Comparison of ENCODE assay signal across 18 cellular contexts in genomic region chr5:89983206-89983605, GRCh38.
"Had no signal": no experiment of that assay in that cellular context is flagged by ENCODE, and none has a peak within 500 bp of the region (broad histone marks: within the 10 kb centered on the region; RNA-seq: fewer than 3 reads in every experiment).

No MANE protein-coding gene starts in this region.

- H3K4me1 ChIP-seq: right lobe of liver, spleen had no signal

- H3K4me3 ChIP-seq: hepatocyte, psoas muscle, right lobe of liver, spleen, tibial artery had no signal

- ATAC-seq: effector memory CD8-positive, alpha-beta T cell; left colon; naive thymus-derived CD4-positive, alpha-beta T cell; psoas muscle; stimulated activated memory B cell treated with anti-CD40 and anti-IgM and Interleukin-4, amounts not matched to agents 10 μg/mL and 1 μg/mL and 100 μg/mL, for 72 hours had no signal

- H3K36me3 ChIP-seq: right lobe of liver, spleen, tibial artery had no signal

- DNase-seq: effector memory CD8-positive, alpha-beta T cell; erythroblast; foreskin melanocyte; head of caudate nucleus; left colon; mammary epithelial cell; naive thymus-derived CD4-positive, alpha-beta T cell; nephron progenitor cell; psoas muscle; retina; right lobe of liver; spleen; stimulated activated CD4-positive, alpha-beta T cell treated with anti-CD3 and anti-CD28 coated beads, Interleukin-15, amount 100 ng/mL, for 24 hours; stimulated activated CD4-positive, alpha-beta T cell treated with anti-CD3 and anti-CD28 coated beads, Interleukin-1b, Interleukin-23, amount 100 ng/mL, for 48 hours; stimulated activated CD4-positive, alpha-beta T cell treated with anti-CD3 and anti-CD28 coated beads, Interleukin-4, amount 100 ng/mL, for 24 hours; tibial artery had no signal

- H3K9me3 ChIP-seq: psoas muscle, right lobe of liver, tibial artery had no signal

- H3K27ac ChIP-seq: hepatocyte, psoas muscle, right lobe of liver, spleen, tibial artery had no signal

- H3K27me3 ChIP-seq: hepatocyte, right lobe of liver, spleen, tibial artery had no signal
